ENCODE assay signal across 21 cellular contexts in genomic region chr13:59607780-59608233, GRCh38.
DNase-seq lines count a peak whose midpoint lies in the region; ATAC-seq and TF ChIP-seq lines count a peak whose summit lies in the region.
"Had no signal": no experiment of that assay in that cellular context is flagged by ENCODE, and none has a peak within 500 bp of the region (broad histone marks: within the 10 kb centered on the region; RNA-seq: fewer than 3 reads in every experiment).

No MANE protein-coding gene starts in this region.

- DNase-seq in NCI-H146 (lab: John Stamatoyannopoulos, UW): peak; percentile 51
- DNase-seq in NCI-H146 treated with DMSO at 0.1 percent for 48 hours (lab: John Stamatoyannopoulos, UW; ENCODE audit: unreplicated experiment): no peak
- peak; percentile 53 for DNase-seq in SK-N-MC (ENCODE audit: low read depth, low spot score)
- no peak for DNase-seq in progenitor cell of endocrine pancreas (ENCODE audit: low spot score, unreplicated experiment)
- no peak for DNase-seq in mesenteric fat pad (ENCODE audit: low spot score)
- DNase-seq: 8988T; activated B cell treated with CpG ODN at 0.5 μM for 24 hours; CD4-positive, alpha-beta T cell; DMS153; HFFc6; Karpas-422; lower lobe of right lung; NCI-H1694 treated with DMSO at 0.1 percent for 48 hours; NCI-H2227 treated with DMSO at 0.1 percent for 48 hours; psoas muscle; T1000 had no signal

- H3K36me3 ChIP-seq in SK-N-MC (ENCODE audit: insufficient read depth, low read length): no peaks in the 10 kb centered on the region
- H3K36me3 ChIP-seq: lower lobe of right lung had no signal

- H3K9me3 ChIP-seq in SK-N-MC (ENCODE audit: low read depth, low read length): no peaks in the 10 kb centered on the region
- H3K9me3 ChIP-seq: lower lobe of right lung, psoas muscle had no signal

- peaks cover 12% of the 10 kb centered on the region for H3K4me1 Mint-ChIP-seq in progenitor cell of endocrine pancreas (ENCODE audit: low read depth)
- H3K4me1 Mint-ChIP-seq: activated B cell treated with CpG ODN at 0.5 μM for 24 hours; activated naive CD4-positive, alpha-beta T cell treated with anti-CD3 and anti-CD28 coated beads, Interleukin-2, amount 50 U/mL, for 24 hours; activated T-helper 17 cell treated with anti-CD3 and anti-CD28 coated beads, Interleukin-2, amount 50 U/mL, for 72 hours had no signal

- H3K36me3 Mint-ChIP-seq in progenitor cell of endocrine pancreas (ENCODE audit: insufficient read depth): no peaks in the 10 kb centered on the region
- H3K36me3 Mint-ChIP-seq: activated naive CD4-positive, alpha-beta T cell treated with anti-CD3 and anti-CD28 coated beads, Interleukin-2, amount 50 U/mL, for 24 hours had no signal

- ATAC-seq in HG02840 (IDR thresholded peaks at IDR 0.05; ENCODE audit: low FRiP score, unreplicated experiment): peak; percentile 54
- ATAC-seq in GM21717 (IDR thresholded peaks at IDR 0.05; ENCODE audit: unreplicated experiment): no peak
- ATAC-seq in HG03280 (IDR thresholded peaks at IDR 0.05; ENCODE audit: unreplicated experiment): no peak
- ATAC-seq: activated T-helper 17 cell treated with anti-CD3 and anti-CD28 coated beads, Interleukin-2, amount 50 U/mL, for 72 hours; lower lobe of right lung; psoas muscle had no signal

- H3K9me3 Mint-ChIP-seq in progenitor cell of endocrine pancreas (ENCODE audit: low read depth): peaks cover 7% of the 10 kb centered on the region
- H3K9me3 Mint-ChIP-seq: CD4-positive, alpha-beta T cell; HFFc6 had no signal

- peak overlapping the region; percentile 52 for H3K4me3 ChIP-seq in SK-N-MC
- H3K4me3 ChIP-seq: lower lobe of right lung, psoas muscle had no signal

- H3K27ac ChIP-seq in SK-N-MC: peak overlapping the region; percentile 70
- H3K27ac ChIP-seq: lower lobe of right lung, psoas muscle had no signal

- H3K27ac Mint-ChIP-seq in progenitor cell of endocrine pancreas: peak overlapping the region; percentile 2
- H3K27ac Mint-ChIP-seq: activated B cell treated with CpG ODN at 0.5 μM for 24 hours; activated naive CD4-positive, alpha-beta T cell treated with anti-CD3 and anti-CD28 coated beads, Interleukin-2, amount 50 U/mL, for 24 hours; activated T-helper 17 cell treated with anti-CD3 and anti-CD28 coated beads, Interleukin-2, amount 50 U/mL, for 72 hours; CD4-positive, alpha-beta T cell; HFFc6 had no signal

- H3K9ac ChIP-seq in SK-N-MC (ENCODE audit: insufficient read length): peak overlapping the region; percentile 8

- no peak for TF ChIP-seq CTCF in progenitor cell of endocrine pancreas (IDR thresholded peaks at IDR 0.05; ENCODE audit: unreplicated experiment)

- H3K27me3 Mint-ChIP-seq in progenitor cell of endocrine pancreas: no peaks in the 10 kb centered on the region
- H3K27me3 Mint-ChIP-seq: activated B cell treated with CpG ODN at 0.5 μM for 24 hours had no signal

- H3K4me3 Mint-ChIP-seq in progenitor cell of endocrine pancreas (ENCODE audit: low read depth): no peak overlapping the region
- H3K4me3 Mint-ChIP-seq: activated B cell treated with CpG ODN at 0.5 μM for 24 hours; activated naive CD4-positive, alpha-beta T cell treated with anti-CD3 and anti-CD28 coated beads, Interleukin-2, amount 50 U/mL, for 24 hours; activated T-helper 17 cell treated with anti-CD3 and anti-CD28 coated beads, Interleukin-2, amount 50 U/mL, for 72 hours; CD4-positive, alpha-beta T cell; HFFc6 had no signal

Comparison
In these comparisons a context has a peak if more than half of its experiments do, and no peak if none do; other contexts are left out.
1. DNase-seq: peak in NCI-H146 (single experiment) and SK-N-MC (single experiment); none in NCI-H146 treated with DMSO at 0.1 percent for 48 hours (single experiment), progenitor cell of endocrine pancreas (single experiment) and mesenteric fat pad (single experiment).